Comparison of ENCODE assay signal across 8 cellular contexts in genomic region chr1:109426278-109427170, GRCh38.
DNase-seq lines count a peak whose midpoint lies in the region; ATAC-seq lines count a peak whose summit lies in the region.

TSS of gene PSMA5 (minus strand) at chr1:109426448. CDS start at chr1:109426330, 118 bp downstream.

- peaks cover 5 to 32% (median 19%) of the 10 kb centered on the region in 11 experiments; a peak in 19 of 22 replicates for H3K36me3 ChIP-seq in BLaER1 treated with 17β-estradiol and CSF1 and Interleukin-3, amounts not matched to agents 10 nM and 100 nM

- H4K20me1 ChIP-seq in BLaER1 treated with 17β-estradiol and CSF1 and Interleukin-3, amounts not matched to agents 10 nM and 100 nM = peaks cover 14 to 44% (median 29%) of the 10 kb centered on the region in 11 experiments; a peak in 19 of 22 replicates

- peak within 1 kb of the TSS; percentile 88 to 97 (median 93) for H3K4me2 ChIP-seq in BLaER1 treated with 17β-estradiol and CSF1 and Interleukin-3, amounts not matched to agents 10 nM and 100 nM

- peak; percentile 100 for DNase-seq in NCI-H748 (lab: John Stamatoyannopoulos, UW; ENCODE audit: unreplicated experiment)
- peak; percentile 92 for DNase-seq in activated CD4-positive, alpha-beta T cell treated with anti-CD3 and anti-CD28 coated beads, Interleukin-2, amount 50 U/mL, for 1 hour
- peak; percentile 99 for DNase-seq in dedifferentiated amniotic fluid mesenchymal stem cell (ENCODE audit: extremely low spot score)
- DNase-seq in left kidney (ENCODE audit: low read depth, low spot score) = peak; percentile 99
- DNase-seq in stimulated activated CD4-positive, alpha-beta T cell treated with anti-CD3 and anti-CD28 coated beads, Interleukin-2, amount 100 ng/mL, for 24 hours = peak; percentile 92 to 95

- H3K9ac ChIP-seq in BLaER1 treated with 17β-estradiol and CSF1 and Interleukin-3, amounts not matched to agents 10 nM and 100 nM = peak within 1 kb of the TSS; percentile 83 to 94 (median 89)

- H3K9me3 ChIP-seq in BLaER1 treated with 17β-estradiol and CSF1 and Interleukin-3, amounts not matched to agents 10 nM and 100 nM (replicated peaks in 1 of 11) = no peaks in the 10 kb centered on the region

- peak within 1 kb of the TSS; percentile 67 to 95 (median 89) for H3K27ac ChIP-seq in BLaER1 treated with 17β-estradiol and CSF1 and Interleukin-3, amounts not matched to agents 10 nM and 100 nM

- H3K4me3 ChIP-seq in BLaER1 treated with 17β-estradiol and CSF1 and Interleukin-3, amounts not matched to agents 10 nM and 100 nM = peak within 1 kb of the TSS; percentile 74 to 95 (median 82)

- no peaks in the 10 kb centered on the region for H3K27me3 ChIP-seq in BLaER1 treated with 17β-estradiol and CSF1 and Interleukin-3, amounts not matched to agents 10 nM and 100 nM

- H3K4me1 ChIP-seq in BLaER1 treated with 17β-estradiol and CSF1 and Interleukin-3, amounts not matched to agents 10 nM and 100 nM = peaks cover 27 to 37% (median 35%) of the 10 kb centered on the region in 10 experiments

- peak; percentile 94 for ATAC-seq in GM19351 (IDR thresholded peaks at IDR 0.05; ENCODE audit: unreplicated experiment)
- peak; percentile 96 for ATAC-seq in HG03521 (IDR thresholded peaks at IDR 0.05; ENCODE audit: unreplicated experiment)

Comparison
In these comparisons a context has a peak if more than half of its experiments do, and no peak if none do; other contexts are left out.
1. Peak in every context shown above with its lines: DNase-seq, ATAC-seq, H3K4me3 ChIP-seq and H3K27ac ChIP-seq.